Comparison of ENCODE assay signal across 1 cellular context in the genomic region with DNA sequence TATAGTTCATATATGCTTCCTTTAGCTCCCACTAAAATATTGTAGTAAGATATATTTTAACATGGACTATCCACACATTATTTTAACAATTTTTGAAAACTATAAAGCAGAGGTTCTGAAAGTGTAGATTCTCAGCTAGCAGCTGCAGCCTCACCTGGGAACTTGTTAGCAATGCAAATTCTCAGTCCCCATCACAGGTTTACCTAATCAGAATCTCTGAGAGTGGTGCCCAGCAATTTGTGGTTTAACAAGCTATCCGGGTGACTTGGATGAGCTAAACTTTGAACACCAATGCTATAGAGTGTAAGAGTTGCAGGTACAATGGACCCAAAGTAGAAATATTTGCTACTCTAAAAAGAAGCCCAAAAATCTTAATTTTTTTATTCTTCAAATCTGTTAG.
TF ChIP-seq lines count a peak whose summit lies in the region.

No MANE protein-coding gene starts in this region.

TF ChIP-seq in H1, 55 proteins besides CTCF, POLR2A, EP300 and RAD21:
- TF ChIP-seq RXRA (IDR thresholded peaks at IDR 0.05; ENCODE audit: insufficient read depth, low read depth, low read length), result no peak
- TF ChIP-seq TCF12 (IDR thresholded peaks at IDR 0.05; ENCODE audit: low read depth, low read length), result 0 out of 2 replicates have a peak, but pooled peaks have one; percentile 34
- TF ChIP-seq RBBP5 (IDR thresholded peaks at IDR 0.05; ENCODE audit: borderline replicate concordance, low read depth, low read length), result no peak
TF ChIP-seq in H1: peak in this region for 1.
